In genomic region chr13:107867701-107868661, GRCh38 we compare ENCODE assay signal across 10 cellular contexts.
A peak's percentile ranks its signal among the peaks of the same experiment; 100 is the strongest.
DNase-seq lines count a peak whose midpoint lies in the region; ATAC-seq, FAIRE-seq and TF ChIP-seq lines count a peak whose summit lies in the region.
"Had no signal": no experiment of that assay in that cellular context is flagged by ENCODE, and none has a peak within 500 bp of the region (broad histone marks: within the 10 kb centered on the region; RNA-seq: fewer than 3 reads in every experiment).

No MANE protein-coding gene starts in this region.

- H3K36me3 ChIP-seq in ACC112 (ENCODE audit: insufficient read depth, low read length) (no peaks in the 10 kb centered on the region), Peyer's patch (no peaks in the 10 kb centered on the region), ectodermal cell (ENCODE audit: control insufficient read depth, insufficient read depth, low read length) (no peaks in the 10 kb centered on the region), muscle layer of duodenum (ENCODE audit: control insufficient read depth in 1 of 2, insufficient read depth in 2 of 2, low read length in 2 of 2) (no peaks in the 10 kb centered on the region), aorta (ENCODE audit: control insufficient read depth in 1 of 2, insufficient read depth in 2 of 2, low read length in 1 of 2) (no peaks in the 10 kb centered on the region)
- H3K36me3 ChIP-seq: adrenal gland had no signal

- peak; percentile 99 for FAIRE-seq in H54 (lab: Jason Lieb, UNC)
- FAIRE-seq: GM18507 had no signal

- peaks cover 6% of the 10 kb centered on the region for H3K4me1 ChIP-seq in ACC112 (ENCODE audit: control insufficient read depth, insufficient read depth, low read length, unreplicated experiment)
- no peaks in the 10 kb centered on the region for H3K4me1 ChIP-seq in Peyer's patch
- H3K4me1 ChIP-seq in ectodermal cell (ENCODE audit: control insufficient read depth, insufficient read depth, low read length), result peaks cover 4% of the 10 kb centered on the region
- peaks cover 0 to 31% of the 10 kb centered on the region in 2 donors for H3K4me1 ChIP-seq in muscle layer of duodenum (ENCODE audit: control insufficient read depth in 1 of 2, insufficient read depth in 2 of 2, low read length in 2 of 2)
- H3K4me1 ChIP-seq in aorta (ENCODE audit: control insufficient read depth in 1 of 2, insufficient read depth in 2 of 2, low read length in 2 of 2), result no peaks in the 10 kb centered on the region

- peak overlapping the region; percentile 95 for H3K4me3 ChIP-seq in ACC112 (ENCODE audit: low read depth, low read length)
- peak overlapping the region in 3 of 4 donors; percentile 12 to 36 (median 32) for H3K4me3 ChIP-seq in Peyer's patch
- peak overlapping the region; percentile 73 for H3K4me3 ChIP-seq in ectodermal cell (ENCODE audit: insufficient read depth, low read depth, low read length)
- peak overlapping the region; percentile 53 to 63 for H3K4me3 ChIP-seq in muscle layer of duodenum (ENCODE audit: low read depth in 1 of 2, low read length in 2 of 2)
- peak overlapping the region; percentile 52 to 67 for H3K4me3 ChIP-seq in aorta (ENCODE audit: low read length in 2 of 2)

- TF ChIP-seq POLR2A in H54 (IDR thresholded peaks at IDR 0.05; ENCODE audit: low read depth, low read length), result no peak
- no peak for TF ChIP-seq POLR2A in Peyer's patch (IDR thresholded peaks at IDR 0.05)

- H3K27ac ChIP-seq in ACC112 (ENCODE audit: low read depth, low read length) (no peak overlapping the region), Peyer's patch (no peak overlapping the region), ectodermal cell (ENCODE audit: insufficient read depth, low read depth, low read length, poor library complexity, severe bottlenecking) (no peak overlapping the region), muscle layer of duodenum (ENCODE audit: low read length) (no peak overlapping the region), aorta (ENCODE audit: low read depth in 1 of 2, low read length in 2 of 2) (no peak overlapping the region)

- ATAC-seq in aorta (ENCODE audit: low FRiP score), result peak; percentile 53
- no peak for ATAC-seq in HG02588 (IDR thresholded peaks at IDR 0.05; ENCODE audit: unreplicated experiment)

- H3K9me3 ChIP-seq in Peyer's patch (no peaks in the 10 kb centered on the region), ectodermal cell (ENCODE audit: control insufficient read depth, low read length) (no peaks in the 10 kb centered on the region), muscle layer of duodenum (ENCODE audit: control insufficient read depth in 1 of 2, low read length in 2 of 2) (no peaks in the 10 kb centered on the region), aorta (ENCODE audit: control insufficient read depth, low read length) (no peaks in the 10 kb centered on the region)
- H3K9me3 ChIP-seq: adrenal gland had no signal

- H3K79me2 ChIP-seq in ACC112 (ENCODE audit: control insufficient read depth, insufficient read depth, low read length, unreplicated experiment), result peaks cover 15% of the 10 kb centered on the region

- peak; percentile 94 for DNase-seq in H54 (ENCODE audit: insufficient read length, low spot score)
- no peak for DNase-seq in Peyer's patch
- peak in 1 of 2 donors; percentile 74 for DNase-seq in aorta
- no peak for DNase-seq in AML-193 (lab: John Stamatoyannopoulos, UW)

- intact Hi-C loops in aorta (cut with DNase I), result no loop called here

- H2AFZ ChIP-seq in ACC112 (ENCODE audit: low read length, unreplicated experiment), result peak overlapping the region; percentile 97

- 0 to 1% methylated on average over 81 of the region's 81 CpGs for WGBS in ectodermal cell, 2 experiments
- WGBS in aorta, 2 donors, result 1% methylated on average over 80 to 81 of the region's 81 CpGs

- no peak for TF ChIP-seq CTCF in Peyer's patch (IDR thresholded peaks at IDR 0.05)

- H3K27me3 ChIP-seq in ACC112 (ENCODE audit: insufficient read depth, low read length), result no peaks in the 10 kb centered on the region
- peaks cover 0 to 21% of the 10 kb centered on the region in 2 donors for H3K27me3 ChIP-seq in Peyer's patch
- H3K27me3 ChIP-seq in ectodermal cell (ENCODE audit: control insufficient read depth, insufficient read depth, low read length, poor library complexity, severe bottlenecking), result peaks cover 49% of the 10 kb centered on the region
- peaks cover 3% of the 10 kb centered on the region for H3K27me3 ChIP-seq in muscle layer of duodenum (ENCODE audit: low read depth, low read length)
- no peaks in the 10 kb centered on the region for H3K27me3 ChIP-seq in aorta (ENCODE audit: control insufficient read depth in 1 of 2, insufficient read depth in 2 of 2, low read length in 1 of 2)

Comparison
In these comparisons a context has a peak if more than half of its experiments do, and no peak if none do; other contexts are left out.
1. H3K4me3 ChIP-seq: peak in every context shown above with its lines; median percentile 95 in ACC112; 73 in ectodermal cell; 60 in aorta; 58 in muscle layer of duodenum; 32 in Peyer's patch.